ENCODE assay signal across 1 cellular context in genomic region chr19:44745386-44745831, GRCh38.
TF ChIP-seq lines count a peak whose summit lies in the region.

No MANE protein-coding gene starts in this region.

TF ChIP-seq in K562, 482 proteins besides CTCF, POLR2A, EP300 and RAD21 (continued from another document):
- TF ChIP-seq DEAF1 (CRISPR knock-in tag; IDR thresholded peaks at IDR 0.05) (no peak), POLR2H (tag; IDR thresholded peaks at IDR 0.05; ENCODE audit: low read depth) (no peak), MCM2 (IDR thresholded peaks at IDR 0.05; ENCODE audit: low read depth) (no peak), SNIP1 (IDR thresholded peaks at IDR 0.05; ENCODE audit: low read depth) (no peak)
